Comparison of ENCODE assay signal across 8 cellular contexts in genomic region chr5:55172937-55173695, GRCh38. TPM values are rescaled to one million over a fixed set of nuclear protein-coding genes. Genes with fewer than 3 reads are reported as not detected.
DNase-seq lines count a peak whose midpoint lies in the region; ATAC-seq and TF ChIP-seq lines count a peak whose summit lies in the region.

Gene CDC20B, minus strand, starts transcription at chr5:55173177. Its CDS starts 177 bp downstream, at chr5:55173000.

- TF ChIP-seq CTCF in AG09309 (IDR thresholded peaks at IDR 0.05; ENCODE audit: control insufficient read depth, insufficient read depth, low read depth, low read length, missing control alignments): no peak

- ATAC-seq in HG03342 (IDR thresholded peaks at IDR 0.05; ENCODE audit: unreplicated experiment): peak; percentile 87

- peak within 1 kb of the TSS; percentile 72 for H3K4me3 ChIP-seq in AG09309 (ENCODE audit: control insufficient read depth, low read depth, low read length)

- DNase-seq in AG09309 (ENCODE audit: low read depth) (no peak), GM19238 (ENCODE audit: insufficient read length, low spot score) (peak; percentile 85), NCI-H446 treated with DMSO at 0.1 percent for 48 hours (lab: John Stamatoyannopoulos, UW) (peak; percentile 34), ecto neural progenitor cell (ENCODE audit: low spot score) (peak; percentile 88), lung microvascular endothelial cell (ENCODE audit: low read depth in 2 of 2) (peak; percentile 81 to 83)
- DNase-seq in activated CD4-positive, alpha-beta T cell treated with anti-CD3 and anti-CD28 coated beads, Interleukin-2, amount 50 U/mL, for 24 hours (ENCODE audit: low read depth in 1 of 2, low spot score in 1 of 2): peak; percentile 49 to 59
- peak; percentile 49 to 69 (median 50) for DNase-seq in stimulated activated CD4-positive, alpha-beta T cell treated with anti-CD3 and anti-CD28 coated beads, TNF-alpha, amount 100 ng/mL, for 48 hours (ENCODE audit: low read depth in 3 of 3)

RNA-seq across cellular contexts. Expression of gene CDC20B, which starts in this region (rescaled TPM):
- under 0.01 TPM in 2 replicates for total RNA-seq in lung microvascular endothelial cell

Comparison
In these comparisons a context has a peak if more than half of its experiments do, and no peak if none do; other contexts are left out.
1. Peak in DNase-seq in lung microvascular endothelial cell; RNA of the gene not detected or under 1 TPM.